Comparison of ENCODE assay signal across 17 cellular contexts in genomic region chr21:33752260-33752659, GRCh38.
A peak's percentile ranks its signal among the peaks of the same experiment; 100 is the strongest.
DNase-seq lines count a peak whose midpoint lies in the region; ATAC-seq, FAIRE-seq and TF ChIP-seq lines count a peak whose summit lies in the region.
"Had no signal": no experiment of that assay in that cellular context is flagged by ENCODE, and none has a peak within 500 bp of the region (broad histone marks: within the 10 kb centered on the region; RNA-seq: fewer than 3 reads in every experiment).

No MANE protein-coding gene starts in this region.

- no peak overlapping the region for H2AK5ac ChIP-seq in H1 (ENCODE audit: low read depth, low read length)

- no peak overlapping the region for H2BK5ac ChIP-seq in H1 (ENCODE audit: low read depth, low read length)

- TF ChIP-seq CTCF in A549 (IDR thresholded peaks at IDR 0.05) = no peak
- no peak for TF ChIP-seq CTCF in H1 (IDR thresholded peaks at IDR 0.05; ENCODE audit: control extremely low read depth in 1 of 3, insufficient read depth in 1 of 3, low read depth in 1 of 3, low read length in 3 of 3)

- TF ChIP-seq RAD21 in A549 (conservative IDR thresholded peaks at IDR 0.05 in 1 of 2, IDR thresholded peaks at IDR 0.05 in 1 of 2) (no peak), H1 (IDR thresholded peaks at IDR 0.05 in 1 of 2, conservative IDR thresholded peaks at IDR 0.05 in 1 of 2; ENCODE audit: low read depth in 2 of 2, low read length in 2 of 2) (no peak)

- H3K4me1 ChIP-seq in A549 (no peaks in the 10 kb centered on the region), H1 (replicated peaks in 1 of 4; ENCODE audit: control insufficient read depth in 3 of 4, insufficient read depth in 4 of 4, low read length in 3 of 4) (no peaks in the 10 kb centered on the region), subcutaneous abdominal adipose tissue (ENCODE audit: control insufficient read depth in 5 of 5, insufficient read depth in 5 of 5, low read length in 5 of 5) (peaks cover 0 to 35% (median 24%) of the 10 kb centered on the region in 5 donors)

- H3K23ac ChIP-seq in H1 (ENCODE audit: insufficient read length) = no peak overlapping the region

- H3K14ac ChIP-seq in H1 (ENCODE audit: insufficient read length) = no peak overlapping the region

- TF ChIP-seq POLR2A in A549 (IDR thresholded peaks at IDR 0.05; ENCODE audit: low read length) = no peak
- no peak for TF ChIP-seq POLR2A in H1 (IDR thresholded peaks at IDR 0.05; ENCODE audit: control extremely low read depth in 1 of 2, low read depth in 2 of 2, low read length in 2 of 2)

- H3K9ac ChIP-seq in SK-N-MC (ENCODE audit: insufficient read length) (no peak overlapping the region), H1 (replicated peaks in 1 of 4; ENCODE audit: extremely low read depth in 1 of 4, low read depth in 3 of 4, low read length in 3 of 4) (no peak overlapping the region), subcutaneous abdominal adipose tissue (ENCODE audit: low read length in 5 of 5) (no peak overlapping the region)

- no peak overlapping the region for H4K91ac ChIP-seq in H1 (replicated peaks; ENCODE audit: insufficient read length, low read length)

- DNase-seq in A549 (ENCODE audit: low read depth in 1 of 2, low spot score in 1 of 2) (no peak), SK-N-MC (ENCODE audit: low read depth, low spot score) (no peak), H1 (ENCODE audit: low read depth in 1 of 2, low spot score in 2 of 2) (no peak), DMS53 (lab: John Stamatoyannopoulos, UW) (no peak), OCI-M1 (lab: John Stamatoyannopoulos, UW) (no peak)
- DNase-seq: 8988T; C1 segment of cervical spinal cord; Calu3; CD4-positive, alpha-beta memory T cell; COR-L47; DND-41; GOT3; H7; HCEC 1CT had no signal

- H4K5ac ChIP-seq in H1 (ENCODE audit: insufficient read length, low read depth, low read length) = no peak overlapping the region

- H3K79me1 ChIP-seq in H1 (ENCODE audit: low read depth, low read length) = no peaks in the 10 kb centered on the region

- H2BK12ac ChIP-seq in H1 (ENCODE audit: low read depth, low read length) = no peak overlapping the region

- no peak overlapping the region for H3K18ac ChIP-seq in H1 (ENCODE audit: extremely low read depth, low read length)

- H2AFZ ChIP-seq in H1 (ENCODE audit: low read length) = no peak overlapping the region

- H2BK120ac ChIP-seq in H1 (replicated peaks; ENCODE audit: low read depth, low read length) = no peak overlapping the region

- no peak overlapping the region for H3K4me3 ChIP-seq in A549
- no peak overlapping the region for H3K4me3 ChIP-seq in SK-N-MC
- H3K4me3 ChIP-seq in H1 (ENCODE audit: extremely low read depth in 1 of 4, insufficient read depth in 2 of 4, low read depth in 3 of 4, low read length in 4 of 4) = no peak overlapping the region
- no peak overlapping the region for H3K4me3 ChIP-seq in subcutaneous abdominal adipose tissue (ENCODE audit: low read depth in 1 of 5, low read length in 5 of 5)

- H4K8ac ChIP-seq in H1 (ENCODE audit: extremely low read depth, insufficient read depth, low read length) = no peak overlapping the region

- no peak for TF ChIP-seq EP300 in A549 (IDR thresholded peaks at IDR 0.05)
- no peak for TF ChIP-seq EP300 in H1 (IDR thresholded peaks at IDR 0.05; ENCODE audit: borderline replicate concordance in 1 of 2, low read depth in 2 of 2, low read length in 2 of 2)

- no peak overlapping the region for H2BK20ac ChIP-seq in H1 (ENCODE audit: low read length)

- H3K4me2 ChIP-seq in A549 = no peak overlapping the region
- H3K4me2 ChIP-seq in H1 (ENCODE audit: insufficient read depth in 1 of 2, low read depth in 2 of 2, low read length in 2 of 2) = no peak overlapping the region

- no peak for ATAC-seq in A549
- no peak for ATAC-seq in GM21526 (IDR thresholded peaks at IDR 0.05; ENCODE audit: low FRiP score, unreplicated experiment)

- H3K23me2 ChIP-seq in H1 (ENCODE audit: low read depth, low read length) = no peaks in the 10 kb centered on the region

- CTCF ChIA-PET in A549 (lab: Yijun Ruan, JAX) (interaction anchor here (0.6 to 1.1 kb wide), 2 partner anchors 17 to 143 kb away, joined by 3 read pairs; no protein-coding TSS in a partner anchor), H1 (lab: Charles Lee; ENCODE audit: partially characterized antibody) (no interaction called here)

- peaks cover 11% of the 10 kb centered on the region for H3K36me3 ChIP-seq in SK-N-MC (ENCODE audit: insufficient read depth, low read length)
- peaks cover 2 to 21% (median 8%) of the 10 kb centered on the region in 4 experiments; a peak in 5 of 8 replicates for H3K36me3 ChIP-seq in H1 (ENCODE audit: control insufficient read depth in 2 of 4, insufficient read depth in 4 of 4, low read length in 3 of 4)
- H3K36me3 ChIP-seq in subcutaneous abdominal adipose tissue (ENCODE audit: control insufficient read depth in 5 of 5, insufficient read depth in 5 of 5, low read length in 5 of 5) = peaks cover 2 to 19% (median 13%) of the 10 kb centered on the region in 5 donors

- POLR2A ChIA-PET in A549 (lab: Yijun Ruan, JAX) (no interaction called here), H1 (lab: Charles Lee; ENCODE audit: partially characterized antibody) (no interaction called here)

- H3K4ac ChIP-seq in H1 (replicated peaks; ENCODE audit: insufficient read length, low read depth, low read length) = no peak overlapping the region

- H3K56ac ChIP-seq in H1 (replicated peaks; ENCODE audit: insufficient read length, low read depth, low read length) = no peak overlapping the region

- H3K27ac ChIP-seq in A549 = no peak overlapping the region
- H3K27ac ChIP-seq in SK-N-MC = peak overlapping the region; percentile 96; the same call in 1 of the 2 replicates
- H3K27ac ChIP-seq in H1 (ENCODE audit: low read depth, low read length) = no peak overlapping the region
- peak overlapping the region; percentile 29 for H3K27ac ChIP-seq in subcutaneous abdominal adipose tissue (ENCODE audit: low read depth, low read length)

- H2BK15ac ChIP-seq in H1 (ENCODE audit: low read length) = no peak overlapping the region

- peaks cover 9% of the 10 kb centered on the region; the same call in 1 of the 3 replicates for H3K9me3 ChIP-seq in A549
- peaks cover 7% of the 10 kb centered on the region; the same call in 1 of the 2 replicates for H3K9me3 ChIP-seq in SK-N-MC (ENCODE audit: low read depth, low read length)
- H3K9me3 ChIP-seq in H1 (ENCODE audit: insufficient read depth in 2 of 2, low read depth in 1 of 2, low read length in 1 of 2) = no peaks in the 10 kb centered on the region
- peaks cover 0 to 2% (median 0%) of the 10 kb centered on the region in 5 donors for H3K9me3 ChIP-seq in subcutaneous abdominal adipose tissue (ENCODE audit: control insufficient read depth in 5 of 5, low read length in 5 of 5)

- H3K79me2 ChIP-seq in H1 (ENCODE audit: control insufficient read depth in 1 of 2, insufficient read depth in 2 of 2, low read length in 2 of 2) = no peaks in the 10 kb centered on the region

- FAIRE-seq in A549 (lab: Jason Lieb, UNC) = no peak
- FAIRE-seq in H1 (lab: Jason Lieb, UNC) = no peak
- FAIRE-seq: GM12892 had no signal

- H3K27me3 ChIP-seq in H1 (replicated peaks in 1 of 4; ENCODE audit: control insufficient read depth in 3 of 4, extremely low read depth in 1 of 4, insufficient read depth in 3 of 4, low read length in 3 of 4) (no peaks in the 10 kb centered on the region), subcutaneous abdominal adipose tissue (ENCODE audit: control insufficient read depth in 5 of 5, insufficient read depth in 4 of 5, low read length in 5 of 5) (no peaks in the 10 kb centered on the region)

- 66% methylated on average over 2 of the region's 2 CpGs for WGBS in A549 (ENCODE audit: missing lambda C conversion rate)
- 90% methylated on average over 2 of the region's 2 CpGs; no CpG with 5 or more reads in 1 of the 2 experiments for WGBS in H1 (ENCODE audit: extremely low coverage in 1 of 2, insufficient coverage in 1 of 2, insufficient read length in 1 of 2, insufficient replicate concordance in 2 of 2, low coverage in 1 of 2, low lambda C conversion rate in 2 of 2, missing lambda C conversion rate in 1 of 2), 2 experiments

- peaks cover 2 to 4% of the 10 kb centered on the region in 2 experiments for H4K20me1 ChIP-seq in H1 (replicated peaks in 1 of 2; ENCODE audit: control insufficient read depth in 1 of 2, insufficient read depth in 2 of 2, low read length in 2 of 2)

TF ChIP-seq in A549, 52 proteins besides CTCF, POLR2A, EP300 and RAD21:
- TF ChIP-seq MAFK (IDR thresholded peaks at IDR 0.05; ENCODE audit: partially characterized antibody) (peak; percentile 75), CHD2 (IDR thresholded peaks at IDR 0.05; ENCODE audit: low read length, partially characterized antibody) (no peak)
TF ChIP-seq in A549: peak in this region for 1.

TF ChIP-seq in H1, 55 proteins besides CTCF, POLR2A, EP300 and RAD21:
- peak; percentile 28; the same call in 1 of the 2 replicates for TF ChIP-seq MAFK (IDR thresholded peaks at IDR 0.05; ENCODE audit: low read depth, low read length)
- TF ChIP-seq BCL11A (IDR thresholded peaks at IDR 0.05; ENCODE audit: low read depth in 2 of 2, low read length in 2 of 2) = no peak
TF ChIP-seq in H1: peak in this region for 1.

Comparison
In these comparisons a context has a peak if more than half of its experiments do, and no peak if none do; other contexts are left out.
1. H3K27ac ChIP-seq: peak in SK-N-MC (single experiment) and subcutaneous abdominal adipose tissue (single experiment); none in A549 (0 of 2) and H1 (single experiment).
2. Of the 18 proteins assayed by ChIP-seq in both H1 and A549: peak only in H1: none; only in A549: none; in both: MAFK; in neither: 17.